ENCODE assay signal across 1 cellular context in genomic region chr9:106051573-106051972, GRCh38.
TF ChIP-seq lines count a peak whose summit lies in the region.

No MANE protein-coding gene starts in this region.

TF ChIP-seq in GM23338, 12 proteins besides CTCF, POLR2A, EP300 and RAD21:
- TF ChIP-seq ZNF462 (CRISPR knock-in tag; IDR thresholded peaks at IDR 0.05), result no peak
